Comparison of ENCODE assay signal across 9 cellular contexts in genomic region chr1:19476440-19477190, GRCh38. TPM values are rescaled to one million over a fixed set of nuclear protein-coding genes. Genes with fewer than 3 reads are reported as not detected.
DNase-seq lines count a peak whose midpoint lies in the region; ATAC-seq and TF ChIP-seq lines count a peak whose summit lies in the region.
"Had no signal": no experiment of that assay in that cellular context is flagged by ENCODE, and none has a peak within 500 bp of the region (broad histone marks: within the 10 kb centered on the region; RNA-seq: fewer than 3 reads in every experiment).

No MANE protein-coding gene starts in this region.

- H3K27me3 ChIP-seq in naive thymus-derived CD4-positive, alpha-beta T cell (ENCODE audit: control insufficient read depth in 2 of 2, insufficient read depth in 2 of 2, low read length in 2 of 2) = no peaks in the 10 kb centered on the region

- no peaks in the 10 kb centered on the region for H3K9me3 ChIP-seq in naive thymus-derived CD4-positive, alpha-beta T cell (ENCODE audit: control insufficient read depth in 2 of 3, low read length in 3 of 3)

- H3K36me3 ChIP-seq in naive thymus-derived CD4-positive, alpha-beta T cell (ENCODE audit: control insufficient read depth in 2 of 3, insufficient read depth in 3 of 3, low read length in 3 of 3) = peaks cover 0 to 24% (median 3%) of the 10 kb centered on the region in 3 experiments

- peak; percentile 74 for ATAC-seq in naive thymus-derived CD4-positive, alpha-beta T cell

- H3K4me1 Mint-ChIP-seq in naive thymus-derived CD4-positive, alpha-beta T cell = peaks cover 65 to 99% (median 95%) of the 10 kb centered on the region in 7 donors
- H3K4me1 Mint-ChIP-seq in Calu3 (ENCODE audit: low read depth, unreplicated experiment) = peaks cover 9% of the 10 kb centered on the region

- CTCF ChIA-PET in naive thymus-derived CD4-positive, alpha-beta T cell (lab: Charles Lee) = interaction anchor here (1.1 to 1.3 kb wide), 2 partner anchors 9 to 13 kb away, joined by 4 to 5 read pairs; no protein-coding TSS in a partner anchor
- CTCF ChIA-PET in Calu3 (lab: Charles Lee) = no interaction called here

- no peak for TF ChIP-seq CTCF in Calu3 (IDR thresholded peaks at IDR 0.05; ENCODE audit: unreplicated experiment)

- H3K36me3 Mint-ChIP-seq in naive thymus-derived CD4-positive, alpha-beta T cell = peaks cover 0 to 25% (median 15%) of the 10 kb centered on the region in 5 donors
- H3K36me3 Mint-ChIP-seq in Calu3 (ENCODE audit: insufficient read depth, unreplicated experiment) = peaks cover 5% of the 10 kb centered on the region

- peak overlapping the region; percentile 50 for H3K4me3 ChIP-seq in naive thymus-derived CD4-positive, alpha-beta T cell (ENCODE audit: low read length)

- peak overlapping the region; percentile 86 to 97 (median 91) for H3K27ac Mint-ChIP-seq in naive thymus-derived CD4-positive, alpha-beta T cell
- no peak overlapping the region for H3K27ac Mint-ChIP-seq in Calu3 (ENCODE audit: unreplicated experiment)

- peak overlapping the region; percentile 50 for H3K27ac ChIP-seq in caudate nucleus (ENCODE audit: low read depth, low read length)
- H3K27ac ChIP-seq in naive thymus-derived CD4-positive, alpha-beta T cell (ENCODE audit: low read depth, low read length) = peak overlapping the region; percentile 75
- H3K27ac ChIP-seq: VCaP had no signal

- H3K4me1 ChIP-seq in naive thymus-derived CD4-positive, alpha-beta T cell (ENCODE audit: control insufficient read depth in 2 of 2, insufficient read depth in 2 of 2, low read length in 2 of 2) = peaks cover 86 to 92% of the 10 kb centered on the region in 2 donors

- intact Hi-C loops in naive thymus-derived CD4-positive, alpha-beta T cell (cut with micrococcal nuclease) = loop anchor here (1.0 to 5.0 kb wide), 3 partner anchors 7 to 39 kb away; no protein-coding TSS in a partner anchor
- intact Hi-C loops in Calu3 (cut with micrococcal nuclease; ENCODE audit: unreplicated experiment) = no loop called here

- POLR2A ChIA-PET in naive thymus-derived CD4-positive, alpha-beta T cell (lab: Charles Lee) = interaction anchor here (1.0 to 21.6 kb wide), 5 partner anchors 5 to 120 kb away, joined by 3 to 492 read pairs (median 7); partner anchors contain the start of gene CAPZB

- no TSS peak for BruUV-seq in Calu3 (replicated peaks; lab: Mats Ljungman, UMichigan)

- H3K4me3 Mint-ChIP-seq in naive thymus-derived CD4-positive, alpha-beta T cell = peak overlapping the region; percentile 81 to 98 (median 88)
- H3K4me3 Mint-ChIP-seq in Calu3 (ENCODE audit: low read depth, unreplicated experiment) = no peak overlapping the region

- DNase-seq in activated naive CD4-positive, alpha-beta T cell treated with Interleukin-2 at 50 U/mL for 16 hours = peak; percentile 47
- no peak for DNase-seq in activated naive CD4-positive, alpha-beta T cell (lab: John Stamatoyannopoulos, UW)
- DNase-seq in NCI-H226 (peak; percentile 57), caudate nucleus (lab: John Stamatoyannopoulos, UW) (no peak), Calu3 (no peak), NCI-H748 treated with DMSO at 0.1 percent for 48 hours (lab: John Stamatoyannopoulos, UW) (no peak), NCI-H128 (lab: John Stamatoyannopoulos, UW; ENCODE audit: unreplicated experiment) (no peak)
- peak in 2 of 9 donors; percentile 34 to 44 for DNase-seq in naive thymus-derived CD4-positive, alpha-beta T cell

- H3K27me3 Mint-ChIP-seq in naive thymus-derived CD4-positive, alpha-beta T cell = no peaks in the 10 kb centered on the region
- H3K27me3 Mint-ChIP-seq in Calu3 (ENCODE audit: unreplicated experiment) = no peaks in the 10 kb centered on the region

- H3K9me3 Mint-ChIP-seq in naive thymus-derived CD4-positive, alpha-beta T cell = no peaks in the 10 kb centered on the region
- no peaks in the 10 kb centered on the region for H3K9me3 Mint-ChIP-seq in Calu3 (ENCODE audit: low read depth, unreplicated experiment)

RNA-seq across cellular contexts. Expression of gene CAPZB, which starts 8.7 kb away (rescaled TPM):
- total RNA-seq in naive thymus-derived CD4-positive, alpha-beta T cell = 100 to 1,000 TPM; 216 to 519 (median 264) TPM
- polyA plus RNA-seq in naive thymus-derived CD4-positive, alpha-beta T cell = 100 to 1,000 TPM; 522 to 559 TPM
- total RNA-seq in Calu3 (2022) = 198 and 207 TPM in 2 replicates

Comparison
In these comparisons a context has a peak if more than half of its experiments do, and no peak if none do; other contexts are left out.
1. DNase-seq: peak in activated naive CD4-positive, alpha-beta T cell treated with Interleukin-2 at 50 U/mL for 16 hours (single experiment) and NCI-H226 (single experiment); none in activated naive CD4-positive, alpha-beta T cell (0 of 4), caudate nucleus (0 of 61), Calu3 (single experiment), NCI-H748 treated with DMSO at 0.1 percent for 48 hours (single experiment) and NCI-H128 (single experiment).